In genomic region chr1:145992502-145992936, GRCh38 we compare ENCODE assay signal across 11 cellular contexts. TPM values are rescaled to one million over a fixed set of nuclear protein-coding genes. Genes with fewer than 3 reads are reported as not detected.
DNase-seq lines count a peak whose midpoint lies in the region; ATAC-seq and TF ChIP-seq lines count a peak whose summit lies in the region.
"Had no signal": no experiment of that assay in that cellular context is flagged by ENCODE, and none has a peak within 500 bp of the region (broad histone marks: within the 10 kb centered on the region; RNA-seq: fewer than 3 reads in every experiment).

No MANE protein-coding gene starts in this region.

- TF ChIP-seq CTCF in breast epithelium (IDR thresholded peaks at IDR 0.05): no peak
- TF ChIP-seq CTCF in upper lobe of right lung (IDR thresholded peaks at IDR 0.05): no peak

- TF ChIP-seq POLR2A in breast epithelium (IDR thresholded peaks at IDR 0.05): no peak

- H3K4me3 Mint-ChIP-seq in activated naive CD4-positive, alpha-beta T cell treated with anti-CD3 and anti-CD28 coated beads, Interleukin-2, amount 50 U/mL, for 24 hours: peak overlapping the region; percentile 91

- peaks cover 28% of the 10 kb centered on the region for H3K36me3 Mint-ChIP-seq in activated naive CD4-positive, alpha-beta T cell treated with anti-CD3 and anti-CD28 coated beads, Interleukin-2, amount 50 U/mL, for 24 hours

- H3K4me1 ChIP-seq in breast epithelium (peaks cover 0 to 3% of the 10 kb centered on the region in 2 donors), mucosa of stomach (ENCODE audit: control insufficient read depth, insufficient read depth, low read length) (peaks cover 25% of the 10 kb centered on the region), upper lobe of right lung (peaks cover 28% of the 10 kb centered on the region)

- intact Hi-C loops in breast epithelium (cut with DNase I; ENCODE audit: low total_unique reads) (no loop called here), upper lobe of right lung (cut with DNase I) (no loop called here)

- peaks cover 60% of the 10 kb centered on the region for H3K4me1 Mint-ChIP-seq in activated naive CD4-positive, alpha-beta T cell treated with anti-CD3 and anti-CD28 coated beads, Interleukin-2, amount 50 U/mL, for 24 hours

- H3K27me3 ChIP-seq in breast epithelium (no peaks in the 10 kb centered on the region), mucosa of stomach (ENCODE audit: control insufficient read depth, insufficient read depth, low read length) (no peaks in the 10 kb centered on the region), upper lobe of right lung (no peaks in the 10 kb centered on the region)

- no peak for ATAC-seq in upper lobe of right lung
- ATAC-seq in GM18498 (IDR thresholded peaks at IDR 0.05; ENCODE audit: unreplicated experiment): no peak

- no peaks in the 10 kb centered on the region for H3K27me3 Mint-ChIP-seq in activated naive CD4-positive, alpha-beta T cell treated with anti-CD3 and anti-CD28 coated beads, Interleukin-2, amount 50 U/mL, for 24 hours

- peak overlapping the region; percentile 99 for H3K27ac Mint-ChIP-seq in activated naive CD4-positive, alpha-beta T cell treated with anti-CD3 and anti-CD28 coated beads, Interleukin-2, amount 50 U/mL, for 24 hours

- H3K27ac ChIP-seq in breast epithelium: peak overlapping the region; percentile 95 to 96
- H3K27ac ChIP-seq in upper lobe of right lung: peak overlapping the region; percentile 99

- H3K4me3 ChIP-seq in breast epithelium (peak overlapping the region; percentile 71 to 81 (median 76)), mucosa of stomach (ENCODE audit: low read length) (peak overlapping the region; percentile 49), upper lobe of right lung (peak overlapping the region; percentile 92)

- H3K9me3 ChIP-seq in breast epithelium (no peaks in the 10 kb centered on the region), mucosa of stomach (ENCODE audit: control insufficient read depth, low read length) (no peaks in the 10 kb centered on the region), upper lobe of right lung (no peaks in the 10 kb centered on the region)

- H3K9ac ChIP-seq in mucosa of stomach (ENCODE audit: low read length): peak overlapping the region; percentile 83

- H3K9me3 Mint-ChIP-seq in activated naive CD4-positive, alpha-beta T cell treated with anti-CD3 and anti-CD28 coated beads, Interleukin-2, amount 50 U/mL, for 24 hours: no peaks in the 10 kb centered on the region

- H3K36me3 ChIP-seq in breast epithelium (peaks cover 19% of the 10 kb centered on the region), mucosa of stomach (ENCODE audit: control insufficient read depth, insufficient read depth, low read length) (peaks cover 20% of the 10 kb centered on the region), upper lobe of right lung (peaks cover 36% of the 10 kb centered on the region)

- DNase-seq in activated naive CD4-positive, alpha-beta T cell treated with Interleukin-2 at 50 U/mL for 16 hours: no peak
- DNase-seq in breast epithelium (ENCODE audit: low spot score in 2 of 2): no peak
- no peak for DNase-seq in upper lobe of right lung
- no peak for DNase-seq in SHP77 treated with DMSO at 0.1 percent for 48 hours (lab: John Stamatoyannopoulos, UW)
- DNase-seq in DMS79 (lab: John Stamatoyannopoulos, UW): no peak
- DNase-seq: Calu3, H9 had no signal

RNA-seq across cellular contexts. Expression of gene TXNIP, which starts 3.9 kb away (rescaled TPM):
- total RNA-seq in breast epithelium: 1,000 to 10,000 TPM; 2,506 to 3,955 (median 3,543) TPM
- 945 TPM for total RNA-seq in upper lobe of right lung

RNA-seq across cellular contexts. Expression of gene POLR3GL, which starts 28.0 kb away (rescaled TPM):
- total RNA-seq in breast epithelium: 10 to 100 TPM; 18.0 to 32.8 (median 18.1) TPM
- 21.4 TPM for total RNA-seq in upper lobe of right lung

RNA-seq across cellular contexts. Expression of gene ANKRD34A, which starts 28.1 kb away (rescaled TPM):
- total RNA-seq in breast epithelium (under 1 TPM; 0.16 to 0.98 (median 0.59) TPM), upper lobe of right lung (0.69 TPM)

RNA-seq across cellular contexts. Expression of gene HJV, which starts 29.0 kb away (rescaled TPM):
- not detected for total RNA-seq in breast epithelium
- not detected for total RNA-seq in upper lobe of right lung
- total RNA-seq: Calu3, H9, mesenteric fat pad had no signal

RNA-seq across cellular contexts. Expression of gene LIX1L, which starts 34.7 kb away (rescaled TPM):
- total RNA-seq in breast epithelium (10 to 100 TPM; 18.1 to 28.5 (median 21.8) TPM), upper lobe of right lung (32.8 TPM)
